ENCODE assay signal across 10 cellular contexts in genomic region chr11:73875380-73875779, GRCh38. TPM values are rescaled to one million over a fixed set of nuclear protein-coding genes. Genes with fewer than 3 reads are reported as not detected.
A peak's percentile ranks its signal among the peaks of the same experiment; 100 is the strongest.
DNase-seq lines count a peak whose midpoint lies in the region; ATAC-seq and TF ChIP-seq lines count a peak whose summit lies in the region.
"Had no signal": no experiment of that assay in that cellular context is flagged by ENCODE, and none has a peak within 500 bp of the region (broad histone marks: within the 10 kb centered on the region; RNA-seq: fewer than 3 reads in every experiment).

No MANE protein-coding gene starts in this region.

- H3K4me1 ChIP-seq in iPS-15b (ENCODE audit: control insufficient read depth, insufficient read depth, low read length), result peaks cover under 1% of the 10 kb centered on the region
- peaks cover 14 to 47% (median 22%) of the 10 kb centered on the region in 4 donors for H3K4me1 ChIP-seq in stomach

- H3K36me3 ChIP-seq in iPS-15b (ENCODE audit: control insufficient read depth, insufficient read depth, low read length), result peaks cover 7% of the 10 kb centered on the region
- H3K36me3 ChIP-seq in stomach, result peaks cover 17 to 48% (median 46%) of the 10 kb centered on the region in 4 donors

- H3K9me3 ChIP-seq in iPS-15b (ENCODE audit: control insufficient read depth, insufficient read depth, low read length) (no peaks in the 10 kb centered on the region), stomach (no peaks in the 10 kb centered on the region)

- H3K9me3 Mint-ChIP-seq in activated naive CD4-positive, alpha-beta T cell treated with anti-CD3 and anti-CD28 coated beads, Interleukin-2, amount 10 ng/mL, durations not matched to agents 7 days and 5 days, result no peaks in the 10 kb centered on the region
- H3K9me3 Mint-ChIP-seq in activated CD8-positive, alpha-beta T cell treated with anti-CD3 and anti-CD28 coated beads for 36 hours, result no peaks in the 10 kb centered on the region

- TF ChIP-seq EP300 in stomach (IDR thresholded peaks at IDR 0.05), result no peak

- in situ Hi-C loops in ACHN (cut with HindIII; ENCODE audit: low pct_ligation_motif_present, low pct_unique_long_range_greater_than_20kb, low sequenced_read_pairs), result no loop called here

- CTCF ChIA-PET in activated naive CD4-positive, alpha-beta T cell treated with anti-CD3 and anti-CD28 coated beads, Interleukin-2, amount 10 ng/mL, durations not matched to agents 7 days and 5 days (lab: Charles Lee), result no interaction called here
- CTCF ChIA-PET in activated CD8-positive, alpha-beta T cell treated with anti-CD3 and anti-CD28 coated beads for 36 hours (lab: Charles Lee), result no interaction called here

- intact Hi-C loops in activated CD8-positive, alpha-beta T cell treated with anti-CD3 and anti-CD28 coated beads for 36 hours (cut with micrococcal nuclease), result loop anchor here (10.0 kb wide), 1 partner anchor 121 kb away; no protein-coding TSS in a partner anchor
- intact Hi-C loops in stomach (cut with DNase I; ENCODE audit: low total_unique reads), result no loop called here

- no peak for ATAC-seq in activated CD8-positive, alpha-beta T cell treated with anti-CD3 and anti-CD28 coated beads for 36 hours
- ATAC-seq in GM21360 (IDR thresholded peaks at IDR 0.05; ENCODE audit: unreplicated experiment), result no peak
- ATAC-seq in GM21576 (IDR thresholded peaks at IDR 0.05; ENCODE audit: unreplicated experiment), result no peak

- H3K9ac ChIP-seq in iPS-15b (ENCODE audit: low read depth, low read length), result peak overlapping the region; percentile 84

- no peak for DNase-seq in activated naive CD4-positive, alpha-beta T cell treated with anti-CD3 and anti-CD28 coated beads, Interleukin-2, amount 10 ng/mL, durations not matched to agents 7 days and 5 days
- DNase-seq in activated naive CD4-positive, alpha-beta T cell treated with anti-CD3 and anti-CD28 coated beads, Interleukin-2, amount 50 U/mL, for 16 hours, result no peak
- DNase-seq in activated CD8-positive, alpha-beta T cell treated with anti-CD3 and anti-CD28 coated beads for 36 hours, result no peak
- no peak for DNase-seq in stomach
- no peak for DNase-seq in ACHN
- DNase-seq: DMS153; effector CD4-positive, alpha-beta T cell had no signal

- peak overlapping the region; percentile 99 for H3K27ac Mint-ChIP-seq in activated naive CD4-positive, alpha-beta T cell treated with anti-CD3 and anti-CD28 coated beads, Interleukin-2, amount 10 ng/mL, durations not matched to agents 7 days and 5 days
- peak overlapping the region; percentile 100 for H3K27ac Mint-ChIP-seq in activated CD8-positive, alpha-beta T cell treated with anti-CD3 and anti-CD28 coated beads for 36 hours

- peak overlapping the region; percentile 94 for H3K4me3 Mint-ChIP-seq in activated naive CD4-positive, alpha-beta T cell treated with anti-CD3 and anti-CD28 coated beads, Interleukin-2, amount 10 ng/mL, durations not matched to agents 7 days and 5 days
- peak overlapping the region; percentile 98 for H3K4me3 Mint-ChIP-seq in activated CD8-positive, alpha-beta T cell treated with anti-CD3 and anti-CD28 coated beads for 36 hours

- TF ChIP-seq POLR2A in stomach (IDR thresholded peaks at IDR 0.05), result no peak

- H3K27me3 Mint-ChIP-seq in activated naive CD4-positive, alpha-beta T cell treated with anti-CD3 and anti-CD28 coated beads, Interleukin-2, amount 10 ng/mL, durations not matched to agents 7 days and 5 days, result no peaks in the 10 kb centered on the region
- H3K27me3 Mint-ChIP-seq in activated CD8-positive, alpha-beta T cell treated with anti-CD3 and anti-CD28 coated beads for 36 hours, result no peaks in the 10 kb centered on the region

- no peak for TF ChIP-seq CTCF in activated CD8-positive, alpha-beta T cell treated with anti-CD3 and anti-CD28 coated beads for 36 hours (IDR thresholded peaks at IDR 0.05)
- no peak for TF ChIP-seq CTCF in stomach (IDR thresholded peaks at IDR 0.05)

- no peaks in the 10 kb centered on the region for H3K27me3 ChIP-seq in iPS-15b (ENCODE audit: control insufficient read depth, insufficient read depth, low read length)
- no peaks in the 10 kb centered on the region for H3K27me3 ChIP-seq in stomach

- H3K27ac ChIP-seq in stomach, result peak overlapping the region in 4 of 5 donors; percentile 77 to 96 (median 89)

- H3K36me3 Mint-ChIP-seq in activated naive CD4-positive, alpha-beta T cell treated with anti-CD3 and anti-CD28 coated beads, Interleukin-2, amount 10 ng/mL, durations not matched to agents 7 days and 5 days, result peaks cover 38% of the 10 kb centered on the region
- H3K36me3 Mint-ChIP-seq in activated CD8-positive, alpha-beta T cell treated with anti-CD3 and anti-CD28 coated beads for 36 hours (ENCODE audit: low read depth), result peaks cover 45% of the 10 kb centered on the region

- H3K4me3 ChIP-seq in iPS-15b (ENCODE audit: low read depth, low read length) (peak overlapping the region; percentile 84), stomach (peak overlapping the region in 3 of 4 donors; percentile 69 to 94 (median 84))

- 88 to 96% (median 92%) methylated on average over 1 of the region's 1 CpG for WGBS in stomach, 5 donors

- POLR2A ChIA-PET in activated CD8-positive, alpha-beta T cell treated with anti-CD3 and anti-CD28 coated beads for 36 hours (lab: Charles Lee), result interaction anchor here (1.3 kb wide), 1 partner anchor 12 kb away, joined by 4 read pairs; no protein-coding TSS in a partner anchor

- peaks cover 43% of the 10 kb centered on the region for H3K4me1 Mint-ChIP-seq in activated naive CD4-positive, alpha-beta T cell treated with anti-CD3 and anti-CD28 coated beads, Interleukin-2, amount 10 ng/mL, durations not matched to agents 7 days and 5 days
- peaks cover 29% of the 10 kb centered on the region for H3K4me1 Mint-ChIP-seq in activated CD8-positive, alpha-beta T cell treated with anti-CD3 and anti-CD28 coated beads for 36 hours (ENCODE audit: low read depth)

RNA-seq across cellular contexts. Expression of gene COA4, which starts 1.3 kb away (rescaled TPM):
- total RNA-seq in activated CD8-positive, alpha-beta T cell treated with anti-CD3 and anti-CD28 coated beads for 36 hours, result 100 to 1,000 TPM; 106 to 116 TPM
- total RNA-seq in stomach, result 10 to 100 TPM in 4 of 5 donors, 1 to 10 TPM in 1; 6.1 to 80.1 (median 42.0) TPM
- 10 to 100 TPM; 71.1 to 94.0 (median 84.5) TPM for polyA plus RNA-seq in stomach

RNA-seq across cellular contexts. Expression of gene PAAF1, which starts 1.4 kb away (rescaled TPM):
- 10 to 100 TPM; 32.5 to 34.9 TPM for total RNA-seq in activated CD8-positive, alpha-beta T cell treated with anti-CD3 and anti-CD28 coated beads for 36 hours
- 10 to 100 TPM in 2 of 5 donors, 1 to 10 TPM in 2, not detected in 1; 5.4 to 20.4 (median 12.1) TPM for total RNA-seq in stomach
- polyA plus RNA-seq in stomach, result 10 to 100 TPM in 2 of 3 donors, 1 to 10 TPM in 1; 10.0 to 20.3 (median 13.1) TPM
